Comparison of ENCODE assay signal across 32 cellular contexts in the genomic region with DNA sequence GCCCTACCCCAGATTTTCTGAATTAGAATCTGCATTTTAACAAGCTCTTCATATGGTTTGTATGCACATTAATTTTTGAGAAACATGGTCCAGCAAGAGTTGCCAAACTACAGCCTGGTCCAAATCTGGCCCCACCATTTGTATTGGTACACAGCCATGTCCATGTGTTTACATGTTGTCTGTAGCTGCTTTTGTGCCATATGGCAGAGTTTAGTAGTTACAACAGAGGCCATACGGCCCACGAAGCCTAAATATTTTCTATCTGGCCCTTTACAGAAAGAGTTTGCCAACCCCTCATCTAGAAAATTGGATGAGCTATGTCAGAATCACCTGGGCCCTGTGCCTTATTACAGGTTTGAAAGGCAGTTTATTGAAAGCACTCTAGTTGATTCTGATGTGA.
"Had no signal": no experiment of that assay in that cellular context is flagged by ENCODE, and none has a peak within 500 bp of the region (broad histone marks: within the 10 kb centered on the region; RNA-seq: fewer than 3 reads in every experiment).

No MANE protein-coding gene starts in this region.

- H3K4me3 Mint-ChIP-seq: activated CD4-positive, alpha-beta T cell treated with anti-CD3 and anti-CD28 coated beads for 36 hours; activated CD4-positive, alpha-beta T cell treated with anti-CD3 and anti-CD28 coated beads, Interleukin-2, amount 10 ng/mL, durations not matched to agents 7 days and 5 days; activated CD8-positive, alpha-beta T cell treated with anti-CD3 and anti-CD28 coated beads, Interleukin-2, amount 10 ng/mL, durations not matched to agents 7 days and 5 days; activated T-cell treated with anti-CD3 and anti-CD28 coated beads, Interleukin-2, amount 50 U/mL, for 24 hours had no signal

- H3K9me3 ChIP-seq: body of pancreas, breast epithelium, colonic mucosa, Peyer's patch had no signal

- H3K36me3 Mint-ChIP-seq: activated naive CD4-positive, alpha-beta T cell treated with anti-CD3 and anti-CD28 coated beads, Interleukin-2, amount 50 U/mL, for 72 hours had no signal

- H3K27me3 ChIP-seq: adrenal gland, body of pancreas, breast epithelium, colonic mucosa, Peyer's patch had no signal

- H3K4me3 ChIP-seq: adrenal gland, body of pancreas, breast epithelium, colonic mucosa, Peyer's patch had no signal

- H3K36me3 ChIP-seq: breast epithelium, colonic mucosa had no signal

- H3K9me3 Mint-ChIP-seq: activated CD4-positive, alpha-beta T cell treated with anti-CD3 and anti-CD28 coated beads, Interleukin-2, amount 10 ng/mL, durations not matched to agents 7 days and 5 days; activated naive CD4-positive, alpha-beta T cell treated with anti-CD3 and anti-CD28 coated beads, Interleukin-2, amount 50 U/mL, for 72 hours; activated T-cell treated with anti-CD3 and anti-CD28 coated beads, Interleukin-2, amount 50 U/mL, for 24 hours; activated T-helper 2 cell treated with anti-CD3 and anti-CD28 coated beads, Interferon-gamma antibody, Interleukin-2, Interleukin-4, amounts not matched to agents 10 μg/mL and 5 μg/mL and 100 μg/mL, durations not matched to agents 14 hours and 24 hours and 36 hours had no signal

- H3K4me1 ChIP-seq: breast epithelium, colonic mucosa had no signal

- H3K27ac ChIP-seq: adrenal gland, body of pancreas, breast epithelium, colonic mucosa, Peyer's patch had no signal

- DNase-seq: activated CD4-positive, alpha-beta T cell treated with anti-CD3 and anti-CD28 coated beads for 36 hours; activated CD4-positive, alpha-beta T cell treated with anti-CD3 and anti-CD28 coated beads, Interleukin-2, amount 10 ng/mL, durations not matched to agents 7 days and 5 days; activated CD4-positive, alpha-beta T cell treated with anti-CD3 and anti-CD28 coated beads, Interleukin-2, amount 50 U/mL, for 48 hours; activated CD8-positive, alpha-beta T cell treated with anti-CD3 and anti-CD28 coated beads, Interleukin-2, amount 10 ng/mL, durations not matched to agents 7 days and 5 days; activated gamma-delta T cell; activated naive CD4-positive, alpha-beta T cell treated with Interleukin-2 at 50 U/mL for 16 hours; activated T-cell treated with anti-CD3 and anti-CD28 coated beads, Interleukin-2, amount 50 U/mL, for 24 hours; adrenal gland; body of pancreas; colonic mucosa; Karpas-422; KBM-7; MM.1S; MV-4-11; NCI-H1092; NCI-H1436 treated with DMSO at 0.1 percent for 48 hours; NCI-H1694 treated with DMSO at 0.1 percent for 48 hours; NCI-H2029; NCI-H2227 treated with DMSO at 0.1 percent for 48 hours; NCI-H524 treated with DMSO at 0.1 percent for 48 hours; NK-92 treated with Interleukin-12 subunit alpha and Interleukin-12 subunit beta, amount 100 ng/mL, for 24 hours; PC-3; Peyer's patch; RPMI8226; SW 1271; T-helper 1 cell; T-helper 2 cell; T-helper 9 cell had no signal

- ATAC-seq: activated CD4-positive, alpha-beta T cell treated with anti-CD3 and anti-CD28 coated beads for 36 hours; activated CD4-positive, CD25-positive, alpha-beta regulatory T cell treated with anti-CD3 and anti-CD28 coated beads, Interleukin-2, amount 50 U/mL, for 24 hours; activated CD8-positive, alpha-beta T cell treated with anti-CD3 and anti-CD28 coated beads, Interleukin-2, amount 10 ng/mL, durations not matched to agents 7 days and 5 days; activated naive CD4-positive, alpha-beta T cell treated with anti-CD3 and anti-CD28 coated beads, Interleukin-2, amount 50 U/mL, for 72 hours; body of pancreas; PC-3 had no signal

- H3K27ac Mint-ChIP-seq: activated CD4-positive, alpha-beta T cell treated with anti-CD3 and anti-CD28 coated beads for 36 hours; activated CD4-positive, alpha-beta T cell treated with anti-CD3 and anti-CD28 coated beads, Interleukin-2, amount 10 ng/mL, durations not matched to agents 7 days and 5 days; activated CD8-positive, alpha-beta T cell treated with anti-CD3 and anti-CD28 coated beads, Interleukin-2, amount 10 ng/mL, durations not matched to agents 7 days and 5 days; activated naive CD4-positive, alpha-beta T cell treated with anti-CD3 and anti-CD28 coated beads, Interleukin-2, amount 50 U/mL, for 72 hours; activated T-helper 2 cell treated with anti-CD3 and anti-CD28 coated beads, Interferon-gamma antibody, Interleukin-2, Interleukin-4, amounts not matched to agents 10 μg/mL and 5 μg/mL and 100 μg/mL, durations not matched to agents 14 hours and 24 hours and 36 hours had no signal

- H3K27me3 Mint-ChIP-seq: activated CD4-positive, alpha-beta T cell treated with anti-CD3 and anti-CD28 coated beads for 36 hours; activated CD4-positive, alpha-beta T cell treated with anti-CD3 and anti-CD28 coated beads, Interleukin-2, amount 10 ng/mL, durations not matched to agents 7 days and 5 days; activated T-cell treated with anti-CD3 and anti-CD28 coated beads, Interleukin-2, amount 50 U/mL, for 24 hours had no signal
